8 cellular contexts compared by ENCODE assay signal in genomic region chr11:6319879-6320410, GRCh38. TPM values are rescaled to one million over a fixed set of nuclear protein-coding genes. Genes with fewer than 3 reads are reported as not detected.
DNase-seq lines count a peak whose midpoint lies in the region; ATAC-seq and TF ChIP-seq lines count a peak whose summit lies in the region.

No MANE protein-coding gene starts in this region.

- H3K4me3 Mint-ChIP-seq in CD4-positive, alpha-beta T cell, result no peak overlapping the region

- peaks cover 12% of the 10 kb centered on the region for H3K4me1 Mint-ChIP-seq in CD4-positive, alpha-beta T cell (ENCODE audit: low read depth)

- H3K36me3 ChIP-seq in sigmoid colon (peaks cover 0 to 3% (median 0%) of the 10 kb centered on the region in 4 donors), BE2C (no peaks in the 10 kb centered on the region)

- H3K4me3 ChIP-seq in sigmoid colon (peak overlapping the region; percentile 33 to 84 (median 72)), BE2C (ENCODE audit: low read depth, low read length) (no peak overlapping the region)

- POLR2A ChIA-PET in CD4-positive, alpha-beta T cell (lab: Charles Lee), result no interaction called here

- peak overlapping the region; percentile 95 to 99 (median 99) for H3K27ac ChIP-seq in sigmoid colon
- H3K27ac ChIP-seq in CD4-positive, alpha-beta T cell (ENCODE audit: low read depth, low read length), result no peak overlapping the region

- intact Hi-C loops in left ventricle myocardium superior (cut with micrococcal nuclease) (loop anchor here (10.0 kb wide), 1 partner anchor 85 kb away; the partner anchor contains the start of genes CNGA4 and FHIP1B), sigmoid colon (cut with DNase I) (loop anchor here (2.0 to 5.0 kb wide), 3 partner anchors 85 to 633 kb away; partner anchors contain the start of genes FHIP1B, TRIM22 and TRIM5)
- intact Hi-C loops in CD4-positive, alpha-beta T cell (cut with DNase I, micrococcal nuclease), result no loop called here

- H3K27me3 ChIP-seq in sigmoid colon, result no peaks in the 10 kb centered on the region
- H3K27me3 ChIP-seq in BE2C, result no peaks in the 10 kb centered on the region
- peaks cover 47% of the 10 kb centered on the region for H3K27me3 ChIP-seq in CD4-positive, alpha-beta T cell (ENCODE audit: control insufficient read depth, insufficient read depth, low read length)

- 1 to 2% methylated on average over 40 of the region's 40 CpGs for WGBS in sigmoid colon, 2 donors

- TF ChIP-seq POLR2A in sigmoid colon (IDR thresholded peaks at IDR 0.05), result no peak

- no peaks in the 10 kb centered on the region for H3K9me3 Mint-ChIP-seq in CD4-positive, alpha-beta T cell

- DNase-seq in AG08396 (ENCODE audit: low spot score) (peak; percentile 97), amniotic stem cell (lab: John Stamatoyannopoulos, UW) (peak; percentile 85), left ventricle myocardium superior (peak; percentile 94), sigmoid colon (peak; percentile 96), BE2C (no peak)
- DNase-seq in CD4-positive, alpha-beta T cell, result no peak

- H3K4me1 ChIP-seq in sigmoid colon (peaks cover 0 to 52% (median 45%) of the 10 kb centered on the region in 4 donors), BE2C (no peaks in the 10 kb centered on the region)

- CTCF ChIA-PET in CD4-positive, alpha-beta T cell (lab: Charles Lee), result no interaction called here

- H3K36me3 Mint-ChIP-seq in CD4-positive, alpha-beta T cell (ENCODE audit: low read depth), result no peaks in the 10 kb centered on the region

- H3K9me3 ChIP-seq in sigmoid colon (no peaks in the 10 kb centered on the region), BE2C (no peaks in the 10 kb centered on the region)
- no peaks in the 10 kb centered on the region for H3K9me3 ChIP-seq in CD4-positive, alpha-beta T cell (ENCODE audit: control insufficient read depth, low read length)

- TF ChIP-seq CTCF in sigmoid colon (IDR thresholded peaks at IDR 0.05) (no peak), BE2C (IDR thresholded peaks at IDR 0.05; ENCODE audit: low read depth, low read length) (no peak)
- no peak for TF ChIP-seq CTCF in CD4-positive, alpha-beta T cell (IDR thresholded peaks at IDR 0.05)

- TF ChIP-seq EP300 in sigmoid colon (IDR thresholded peaks at IDR 0.05), result no peak

- no peak overlapping the region for H3K27ac Mint-ChIP-seq in CD4-positive, alpha-beta T cell

- peaks cover 77% of the 10 kb centered on the region for H3K27me3 Mint-ChIP-seq in CD4-positive, alpha-beta T cell

- peak; percentile 44 for ATAC-seq in GM19043 (IDR thresholded peaks at IDR 0.05; ENCODE audit: low read depth, unreplicated experiment)
- peak; percentile 35 for ATAC-seq in HG03565 (IDR thresholded peaks at IDR 0.05; ENCODE audit: unreplicated experiment)
- peak; percentile 93 for ATAC-seq in left ventricle myocardium superior
- no peak for ATAC-seq in CD4-positive, alpha-beta T cell (ENCODE audit: poor library complexity)

RNA-seq across cellular contexts. Expression of gene CAVIN3, which starts 0.4 kb away (rescaled TPM):
- 31.1 TPM for total RNA-seq in left ventricle myocardium superior
- total RNA-seq in sigmoid colon, result 100 to 1,000 TPM; 113 to 294 (median 188) TPM
- polyA plus RNA-seq in sigmoid colon, result 10 to 100 TPM in 2 of 3 donors, 1 to 10 TPM in 1; 6.9 to 25.6 (median 24.0) TPM
- not detected for polyA plus RNA-seq in BE2C (2012; ENCODE audit: insufficient read depth, insufficient read length, low read depth)
- under 1 TPM in 1 of 2 experiments, not detected in 1; 0.27 TPM for total RNA-seq in CD4-positive, alpha-beta T cell

Comparison
In these comparisons a context has a peak if more than half of its experiments do, and no peak if none do; other contexts are left out.
1. DNase-seq: peak in AG08396 (single experiment), amniotic stem cell (single experiment), left ventricle myocardium superior (single experiment) and sigmoid colon (single experiment); none in BE2C (single experiment) and CD4-positive, alpha-beta T cell (0 of 10).
2. RNA of gene CAVIN3, which starts 0.4 kb away (total RNA-seq): 113 to 294 TPM in sigmoid colon and 31.1 TPM in left ventricle myocardium superior (single experiment); 0.27 TPM in CD4-positive, alpha-beta T cell; every median in the first group is over 10 times any median in the second.
3. intact Hi-C loops: an anchor here in left ventricle myocardium superior (10.0 kb wide) and sigmoid colon (2.0 to 5.0 kb wide); none called in CD4-positive, alpha-beta T cell.